ENCODE assay signal across 10 cellular contexts in the genomic region with DNA sequence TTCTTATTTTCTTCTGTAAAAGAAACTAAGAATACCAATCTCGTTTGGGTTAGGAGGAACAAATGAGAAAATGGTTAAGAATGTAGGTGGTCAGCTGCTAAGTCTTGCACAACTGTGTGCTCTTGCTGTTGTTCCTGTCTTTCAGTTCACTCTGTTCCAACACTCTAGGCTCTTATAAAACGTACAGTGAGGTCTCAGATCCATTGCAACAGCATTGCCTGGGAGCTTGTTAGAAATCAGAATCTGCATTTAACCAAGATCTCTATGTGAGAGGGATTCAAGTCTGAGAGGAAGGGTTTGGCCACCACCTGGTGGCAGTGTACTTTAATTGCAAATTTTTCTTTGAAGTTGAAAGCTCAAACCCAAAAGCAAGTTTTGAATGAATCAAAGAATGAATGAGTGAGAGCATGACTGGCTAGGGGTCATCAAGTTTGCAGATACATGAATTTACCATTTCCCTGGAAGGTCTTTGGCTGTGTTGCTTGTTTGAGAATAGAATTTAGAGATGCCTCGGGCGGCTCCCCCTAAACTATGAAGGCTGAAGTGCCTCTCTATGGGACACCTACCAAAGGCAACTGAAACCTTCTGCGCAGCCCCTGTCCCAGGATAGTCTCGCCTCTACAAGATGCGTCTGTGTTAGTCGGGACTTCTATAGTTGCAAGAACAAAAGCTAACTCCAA. TPM values are rescaled to one million over a fixed set of nuclear protein-coding genes. Genes with fewer than 3 reads are reported as not detected.
DNase-seq lines count a peak whose midpoint lies in the region; ATAC-seq and TF ChIP-seq lines count a peak whose summit lies in the region.
"Had no signal": no experiment of that assay in that cellular context is flagged by ENCODE, and none has a peak within 500 bp of the region (broad histone marks: within the 10 kb centered on the region; RNA-seq: fewer than 3 reads in every experiment).

No MANE protein-coding gene starts in this region.

- H3K27ac Mint-ChIP-seq in T-cell, result no peak overlapping the region
- H3K27ac Mint-ChIP-seq: activated naive CD8-positive, alpha-beta T cell had no signal

- TF ChIP-seq EP300 in stomach (IDR thresholded peaks at IDR 0.05), result no peak

- ATAC-seq in T-cell (replicated peaks in 1 of 4), result peak in 3 of 4 experiments; percentile 23 to 45 (median 42)
- ATAC-seq in left lung, result peak; percentile 76
- ATAC-seq in GM21529 (IDR thresholded peaks at IDR 0.05; ENCODE audit: unreplicated experiment), result no peak

- peaks cover 2 to 9% (median 3%) of the 10 kb centered on the region in 3 donors for H3K4me1 Mint-ChIP-seq in T-cell

- 54 to 66% (median 59%) methylated on average over 8 of the region's 8 CpGs for WGBS in stomach, 5 donors

- H3K27me3 ChIP-seq in colonic mucosa (no peaks in the 10 kb centered on the region), left lung (peaks cover 0 to 36% of the 10 kb centered on the region in 2 donors), stomach (peaks cover 3 to 49% (median 16%) of the 10 kb centered on the region in 3 donors)

- H3K36me3 ChIP-seq in colonic mucosa (no peaks in the 10 kb centered on the region), left lung (no peaks in the 10 kb centered on the region), stomach (no peaks in the 10 kb centered on the region)
- H3K36me3 ChIP-seq: BLaER1 had no signal

- H3K9me3 ChIP-seq in colonic mucosa (no peaks in the 10 kb centered on the region), left lung (no peaks in the 10 kb centered on the region), stomach (no peaks in the 10 kb centered on the region)
- H3K9me3 ChIP-seq: BLaER1 had no signal

- no peak overlapping the region for H3K9ac ChIP-seq in colonic mucosa (ENCODE audit: low read depth in 2 of 2, low read length in 2 of 2)
- H3K9ac ChIP-seq: BLaER1 had no signal

- H3K36me3 Mint-ChIP-seq in T-cell, result no peaks in the 10 kb centered on the region
- H3K36me3 Mint-ChIP-seq: activated naive CD8-positive, alpha-beta T cell had no signal

- TF ChIP-seq POLR2A in stomach (IDR thresholded peaks at IDR 0.05), result no peak

- H3K4me3 Mint-ChIP-seq in T-cell, result no peak overlapping the region
- H3K4me3 Mint-ChIP-seq: activated naive CD8-positive, alpha-beta T cell had no signal

- peaks cover 16 to 33% of the 10 kb centered on the region in 2 donors for H3K27me3 Mint-ChIP-seq in T-cell

- TF ChIP-seq CTCF in colonic mucosa (IDR thresholded peaks at IDR 0.05), result peak; percentile 39
- peak; percentile 24 to 26 for TF ChIP-seq CTCF in left lung (IDR thresholded peaks at IDR 0.05)
- TF ChIP-seq CTCF in stomach (IDR thresholded peaks at IDR 0.05), result peak in 4 of 7 experiments; percentile 47 to 68 (median 48)

- H3K9me3 Mint-ChIP-seq in T-cell, result no peaks in the 10 kb centered on the region

- H3K4me3 ChIP-seq in colonic mucosa (no peak overlapping the region), left lung (no peak overlapping the region), stomach (no peak overlapping the region)
- H3K4me3 ChIP-seq: BLaER1 had no signal

- no peak overlapping the region for H3K27ac ChIP-seq in colonic mucosa
- peak overlapping the region; percentile 56 to 75 for H3K27ac ChIP-seq in left lung
- H3K27ac ChIP-seq in stomach, result peak overlapping the region in 3 of 5 donors; percentile 30 to 76 (median 52)
- H3K27ac ChIP-seq: BLaER1 had no signal

- peak; percentile 64 for DNase-seq in DMS 273 (lab: John Stamatoyannopoulos, UW; ENCODE audit: unreplicated experiment)
- DNase-seq in DMS 273 treated with DMSO at 0.1 percent for 48 hours (lab: John Stamatoyannopoulos, UW), result no peak
- peak; percentile 46 to 48 for DNase-seq in Kasumi-1 (lab: John Stamatoyannopoulos, UW)
- peak in 22 of 34 experiments; percentile 12 to 41 (median 23) for DNase-seq in T-cell
- DNase-seq in colonic mucosa, result peak; percentile 30
- no peak for DNase-seq in left lung
- DNase-seq in stomach, result peak; percentile 58

- intact Hi-C loops in colonic mucosa (cut with DNase I), result loop anchor here (5.0 kb wide), 1 partner anchor 129 kb away; no protein-coding TSS in a partner anchor
- intact Hi-C loops in left lung (cut with DNase I), result no loop called here
- intact Hi-C loops in stomach (cut with DNase I; ENCODE audit: low total_unique reads), result no loop called here

- POLR2A ChIA-PET in T-cell (lab: Charles Lee), result no interaction called here

- CTCF ChIA-PET in T-cell (lab: Charles Lee), result interaction anchor here (0.6 to 1.1 kb wide), 9 partner anchors 32 to 299 kb away, joined by 3 to 9 read pairs (median 4); no protein-coding TSS in a partner anchor

- no peaks in the 10 kb centered on the region for H3K4me1 ChIP-seq in colonic mucosa
- peaks cover 6 to 28% of the 10 kb centered on the region in 2 donors for H3K4me1 ChIP-seq in left lung
- H3K4me1 ChIP-seq in stomach, result peaks cover 4 to 22% (median 16%) of the 10 kb centered on the region in 4 donors
- H3K4me1 ChIP-seq: BLaER1 had no signal

RNA-seq across cellular contexts. Expression of a gene that starts 2.5 kb away (rescaled TPM):
- total RNA-seq in T-cell (under 1 TPM in 3 of 5 donors, not detected in 2; 0.10 to 0.20 (median 0.13) TPM), colonic mucosa (under 1 TPM; 0.52 to 0.56 TPM), left lung (100 to 1,000 TPM in 1 of 2 donors, 10 to 100 TPM in 1; 52.5 to 112 TPM), stomach (1 to 10 TPM in 4 of 5 donors, not detected in 1; 1.5 to 7.0 (median 2.6) TPM)
- polyA plus RNA-seq in stomach, result 10 to 100 TPM in 1 of 3 donors, 1 to 10 TPM in 2; 2.4 to 10.5 (median 3.1) TPM

RNA-seq across cellular contexts. Expression of a gene that starts 39.0 kb away (rescaled TPM):
- total RNA-seq in T-cell (under 1 TPM in 1 of 5 donors, not detected in 4; 0.06 TPM), colonic mucosa (under 1 TPM; 0.21 to 0.37 TPM), left lung (1 to 10 TPM; 1.1 to 3.4 TPM), stomach (not detected)
- under 1 TPM in 1 of 3 donors, not detected in 2; 0.25 TPM for polyA plus RNA-seq in stomach

RNA-seq across cellular contexts. Expression of a gene that starts 46.1 kb away (rescaled TPM):
- total RNA-seq in T-cell, result 1 to 10 TPM in 1 of 5 donors, under 1 TPM in 3, not detected in 1; 0.63 to 1.1 (median 0.81) TPM
- total RNA-seq in colonic mucosa, result under 1 TPM; 0.48 to 0.69 TPM
- under 1 TPM in 1 of 2 donors, not detected in 1; 0.32 TPM for total RNA-seq in left lung
- total RNA-seq in stomach, result not detected
- under 1 TPM in 1 of 3 donors, not detected in 2; 0.88 TPM for polyA plus RNA-seq in stomach

Comparison
In these comparisons a context has a peak if more than half of its experiments do, and no peak if none do; other contexts are left out.
1. DNase-seq: peak in DMS 273 (single experiment), Kasumi-1 (2 of 2), T-cell (22 of 34), colonic mucosa (single experiment) and stomach (single experiment); none in DMS 273 treated with DMSO at 0.1 percent for 48 hours (single experiment) and left lung (0 of 2).
2. RNA of a gene that starts 2.5 kb away (total RNA-seq): 52.5 to 112 TPM in left lung; 1.5 to 7.0 TPM in stomach, 0.52 to 0.56 TPM in colonic mucosa and 0.10 to 0.20 TPM in T-cell; every median in the first group is over 4 times any median in the second.
3. Peak in every context shown above with its lines, with median percentiles within 50 percentile points of each other: CTCF ChIP-seq.